Comparison of ENCODE assay signal across 7 cellular contexts in genomic region chr13:27375686-27376326, GRCh38. TPM values are rescaled to one million over a fixed set of nuclear protein-coding genes. Genes with fewer than 3 reads are reported as not detected.
DNase-seq lines count a peak whose midpoint lies in the region; ATAC-seq and TF ChIP-seq lines count a peak whose summit lies in the region.

No MANE protein-coding gene starts in this region.

- no peaks in the 10 kb centered on the region for H3K9me3 Mint-ChIP-seq in central memory CD8-positive, alpha-beta T cell

- peak; percentile 73 to 84 for TF ChIP-seq RAD21 in liver (IDR thresholded peaks at IDR 0.05)

- H3K36me3 ChIP-seq in liver (ENCODE audit: control insufficient read depth in 4 of 4, insufficient read depth in 3 of 4, low read depth in 1 of 4, low read length in 3 of 4): no peaks in the 10 kb centered on the region

- H3K27me3 Mint-ChIP-seq in central memory CD8-positive, alpha-beta T cell: peaks cover 27% of the 10 kb centered on the region

- no peak for ATAC-seq in central memory CD8-positive, alpha-beta T cell (replicated peaks; ENCODE audit: extremely low read depth, poor library complexity, severe bottlenecking)

- no peaks in the 10 kb centered on the region for H3K9me3 ChIP-seq in liver (ENCODE audit: control insufficient read depth in 4 of 4, low read length in 3 of 4)

- H3K27ac Mint-ChIP-seq in central memory CD8-positive, alpha-beta T cell (ENCODE audit: low read depth): no peak overlapping the region

- H3K4me3 ChIP-seq in GM12875 (ENCODE audit: low read depth, low read length) (no peak overlapping the region), liver (ENCODE audit: low read depth in 1 of 3, low read length in 3 of 3) (no peak overlapping the region)

- H3K4me1 Mint-ChIP-seq in central memory CD8-positive, alpha-beta T cell: peaks cover 6% of the 10 kb centered on the region

- WGBS in liver: 65% methylated on average over 15 of the region's 15 CpGs

- no peaks in the 10 kb centered on the region for H3K27me3 ChIP-seq in liver (ENCODE audit: control insufficient read depth in 4 of 4, insufficient read depth in 4 of 4, low read length in 3 of 4)

- DNase-seq in NCI-H1092 treated with DMSO at 0.1 percent for 48 hours (lab: John Stamatoyannopoulos, UW) (peak; percentile 48), cortex of kidney (lab: John Stamatoyannopoulos, UW) (no peak)
- peak; percentile 28 to 37 for DNase-seq in central memory CD8-positive, alpha-beta T cell (ENCODE audit: low spot score in 2 of 2)
- peak; percentile 36 for DNase-seq in stimulated activated CD8-positive, alpha-beta memory T cell treated with anti-CD3 and anti-CD28 coated beads, Interleukin-15, amount 100 ng/mL, for 24 hours (ENCODE audit: low read depth)

- H3K4me3 Mint-ChIP-seq in central memory CD8-positive, alpha-beta T cell: no peak overlapping the region

- no peak overlapping the region for H3K9ac ChIP-seq in liver (ENCODE audit: low read depth in 1 of 2, low read length in 2 of 2)

- no peak overlapping the region for H3K27ac ChIP-seq in VCaP
- no peak overlapping the region for H3K27ac ChIP-seq in liver (ENCODE audit: low read depth in 1 of 2, low read length in 2 of 2)

- peaks cover 1% of the 10 kb centered on the region for H3K36me3 Mint-ChIP-seq in central memory CD8-positive, alpha-beta T cell (ENCODE audit: insufficient read depth)

- TF ChIP-seq CTCF in GM12875 (IDR thresholded peaks at IDR 0.05; ENCODE audit: borderline replicate concordance, insufficient read depth, low read depth, low read length): peak; percentile 90
- TF ChIP-seq CTCF in VCaP (conservative IDR thresholded peaks at IDR 0.05): peak; percentile 81
- TF ChIP-seq CTCF in liver (IDR thresholded peaks at IDR 0.05; ENCODE audit: low read depth, low read length, missing input control): peak; percentile 86

- peaks cover 0 to 18% (median 7%) of the 10 kb centered on the region in 4 donors for H3K4me1 ChIP-seq in liver (ENCODE audit: control insufficient read depth in 4 of 4, insufficient read depth in 4 of 4, low read length in 3 of 4)

TF ChIP-seq in liver, 16 proteins besides CTCF, POLR2A, EP300 and RAD21:
- TF ChIP-seq HNF4A (conservative IDR thresholded peaks at IDR 0.05): peak; percentile 10 to 17
- no peak for TF ChIP-seq ATF3 (IDR thresholded peaks at IDR 0.05)
- no peak for TF ChIP-seq GABPA (IDR thresholded peaks at IDR 0.05 in 1 of 2, conservative IDR thresholded peaks at IDR 0.05 in 1 of 2)
- TF ChIP-seq FOXA1 (IDR thresholded peaks at IDR 0.05): no peak
- TF ChIP-seq TAF1 (conservative IDR thresholded peaks at IDR 0.05): no peak
- no peak for TF ChIP-seq FOXA2 (IDR thresholded peaks at IDR 0.05)
- TF ChIP-seq, protein P1, sequence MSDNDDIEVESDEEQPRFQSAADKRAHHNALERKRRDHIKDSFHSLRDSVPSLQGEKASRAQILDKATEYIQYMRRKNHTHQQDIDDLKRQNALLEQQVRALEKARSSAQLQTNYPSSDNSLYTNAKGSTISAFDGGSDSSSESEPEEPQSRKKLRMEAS (IDR thresholded peaks at IDR 0.05): no peak
- peak in 1 of 2 donors; percentile 15 for TF ChIP-seq RXRA (IDR thresholded peaks at IDR 0.05)
- TF ChIP-seq REST (IDR thresholded peaks at IDR 0.05): no peak
- TF ChIP-seq, protein P2, sequence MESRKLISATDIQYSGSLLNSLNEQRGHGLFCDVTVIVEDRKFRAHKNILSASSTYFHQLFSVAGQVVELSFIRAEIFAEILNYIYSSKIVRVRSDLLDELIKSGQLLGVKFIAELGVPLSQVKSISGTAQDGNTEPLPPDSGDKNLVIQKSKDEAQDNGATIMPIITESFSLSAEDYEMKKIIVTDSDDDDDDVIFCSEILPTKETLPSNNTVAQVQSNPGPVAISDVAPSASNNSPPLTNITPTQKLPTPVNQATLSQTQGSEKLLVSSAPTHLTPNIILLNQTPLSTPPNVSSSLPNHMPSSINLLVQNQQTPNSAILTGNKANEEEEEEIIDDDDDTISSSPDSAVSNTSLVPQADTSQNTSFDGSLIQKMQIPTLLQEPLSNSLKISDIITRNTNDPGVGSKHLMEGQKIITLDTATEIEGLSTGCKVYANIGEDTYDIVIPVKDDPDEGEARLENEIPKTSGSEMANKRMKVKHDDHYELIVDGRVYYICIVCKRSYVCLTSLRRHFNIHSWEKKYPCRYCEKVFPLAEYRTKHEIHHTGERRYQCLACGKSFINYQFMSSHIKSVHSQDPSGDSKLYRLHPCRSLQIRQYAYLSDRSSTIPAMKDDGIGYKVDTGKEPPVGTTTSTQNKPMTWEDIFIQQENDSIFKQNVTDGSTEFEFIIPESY (IDR thresholded peaks at IDR 0.05): no peak

RNA-seq across cellular contexts. Expression of gene GTF3A, which starts 48.6 kb away (rescaled TPM):
- total RNA-seq in liver: 10 to 100 TPM; 66.4 to 83.6 TPM
- polyA plus RNA-seq in liver: 100 to 1,000 TPM; 110 to 144 TPM
